Comparison of ENCODE assay signal across 8 cellular contexts in the genomic region with DNA sequence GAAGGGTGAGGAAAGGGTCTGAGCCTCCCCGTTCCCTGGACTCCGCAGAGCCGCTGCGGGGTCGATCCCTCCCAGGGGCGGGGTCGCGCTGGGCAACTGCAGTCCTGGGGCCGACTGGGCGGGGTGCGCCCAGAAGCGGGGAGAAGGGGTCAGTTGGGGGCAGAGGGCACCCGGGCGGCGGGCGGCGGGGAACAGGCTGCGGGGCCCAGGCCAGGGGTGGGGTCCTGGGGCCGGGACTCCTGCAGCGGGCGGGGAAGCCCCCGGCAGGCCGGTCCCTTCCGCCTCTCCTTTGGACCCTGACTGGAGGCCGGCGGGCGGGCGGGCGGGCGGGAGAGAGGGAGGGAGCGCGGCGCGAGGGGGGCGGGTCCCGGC.
A peak's percentile ranks its signal among the peaks of the same experiment; 100 is the strongest.
DNase-seq lines count a peak whose midpoint lies in the region; ATAC-seq, FAIRE-seq and TF ChIP-seq lines count a peak whose summit lies in the region.

No MANE protein-coding gene starts in this region.

- peak overlapping the region; percentile 98 for H3K27ac ChIP-seq in effector memory CD4-positive, alpha-beta T cell (ENCODE audit: insufficient read depth, low read length, poor library complexity, severe bottlenecking)

- peak; percentile 22 for ATAC-seq in GM21576 (IDR thresholded peaks at IDR 0.05; ENCODE audit: unreplicated experiment)

- no peaks in the 10 kb centered on the region for H3K9me3 ChIP-seq in effector memory CD4-positive, alpha-beta T cell (ENCODE audit: control insufficient read depth, low read length)

- H3K27me3 ChIP-seq in effector memory CD4-positive, alpha-beta T cell (replicated peaks; ENCODE audit: control insufficient read depth, insufficient read depth, low read length, poor library complexity, severe bottlenecking), result no peaks in the 10 kb centered on the region

- H3K4me1 ChIP-seq in effector memory CD4-positive, alpha-beta T cell (ENCODE audit: control insufficient read depth, insufficient read depth, low read length, poor library complexity, severe bottlenecking), result peaks cover 22% of the 10 kb centered on the region

- peak overlapping the region; percentile 96 to 100 (median 97) for H3K4me3 Mint-ChIP-seq in nephron

- H3K27me3 Mint-ChIP-seq in nephron (ENCODE audit: low read depth), result no peaks in the 10 kb centered on the region

- peak overlapping the region; percentile 91 for H3K4me3 ChIP-seq in effector memory CD4-positive, alpha-beta T cell (ENCODE audit: insufficient read depth, low read depth, low read length, poor library complexity, severe bottlenecking)

- H3K9me3 Mint-ChIP-seq in nephron, result no peaks in the 10 kb centered on the region

- H3K36me3 Mint-ChIP-seq in nephron (ENCODE audit: low read depth), result peaks cover 7% of the 10 kb centered on the region

- peak in 10 of 14 donors; percentile 70 to 95 (median 92) for DNase-seq in C1 segment of cervical spinal cord (lab: John Stamatoyannopoulos, UW)
- peak; percentile 81 to 91 for DNase-seq in NCI-H524 (lab: John Stamatoyannopoulos, UW)
- DNase-seq in effector memory CD4-positive, alpha-beta T cell, result no peak
- no peak for DNase-seq in NOMO-1 treated with dmso at 0.1 percent for 144 hours (lab: John Stamatoyannopoulos, UW; ENCODE audit: unreplicated experiment)
- DNase-seq in urothelium cell line (ENCODE audit: low spot score), result no peak
- no peak for DNase-seq in activated CD8-positive, alpha-beta memory T cell treated with anti-CD3 and anti-CD28 coated beads, Interleukin-2, amount 50 U/mL, for 48 hours

- TF ChIP-seq CTCF in nephron (IDR thresholded peaks at IDR 0.05; ENCODE audit: unreplicated experiment in 3 of 3), result no peak

- H3K4me1 Mint-ChIP-seq in nephron, result peaks cover 26% of the 10 kb centered on the region

- no peaks in the 10 kb centered on the region for H3K36me3 ChIP-seq in effector memory CD4-positive, alpha-beta T cell (ENCODE audit: control insufficient read depth, insufficient read depth, low read length)

- peak overlapping the region; percentile 100 for H3K27ac Mint-ChIP-seq in nephron

- no peak for FAIRE-seq in urothelium cell line (lab: Jason Lieb, UNC)

Comparison
In these comparisons a context has a peak if more than half of its experiments do, and no peak if none do; other contexts are left out.
1. DNase-seq: peak in C1 segment of cervical spinal cord (10 of 14) and NCI-H524 (2 of 2); none in effector memory CD4-positive, alpha-beta T cell (0 of 3), NOMO-1 treated with dmso at 0.1 percent for 144 hours (single experiment), urothelium cell line (single experiment) and activated CD8-positive, alpha-beta memory T cell treated with anti-CD3 and anti-CD28 coated beads, Interleukin-2, amount 50 U/mL, for 48 hours (single experiment).